Comparison of ENCODE assay signal across 1 cellular context in genomic region chr22:38314140-38314991, GRCh38.
TF ChIP-seq lines count a peak whose summit lies in the region.

No MANE protein-coding gene starts in this region.

TF ChIP-seq in liver, 16 proteins besides CTCF, POLR2A, EP300 and RAD21 (continued from another document):
- TF ChIP-seq, protein P1, sequence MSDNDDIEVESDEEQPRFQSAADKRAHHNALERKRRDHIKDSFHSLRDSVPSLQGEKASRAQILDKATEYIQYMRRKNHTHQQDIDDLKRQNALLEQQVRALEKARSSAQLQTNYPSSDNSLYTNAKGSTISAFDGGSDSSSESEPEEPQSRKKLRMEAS (IDR thresholded peaks at IDR 0.05): no peak
- TF ChIP-seq RXRA (IDR thresholded peaks at IDR 0.05) (no peak), HNF4A (conservative IDR thresholded peaks at IDR 0.05) (no peak)
